Comparison of ENCODE assay signal across 8 cellular contexts in genomic region chr9:137236238-137236935, GRCh38. TPM values are rescaled to one million over a fixed set of nuclear protein-coding genes. Genes with fewer than 3 reads are reported as not detected.
A peak's percentile ranks its signal among the peaks of the same experiment; 100 is the strongest.
DNase-seq lines count a peak whose midpoint lies in the region; ATAC-seq and TF ChIP-seq lines count a peak whose summit lies in the region.

No MANE protein-coding gene starts in this region.

- DNase-seq in A172 (ENCODE audit: low spot score) (peak; percentile 76), NCI-H146 (lab: John Stamatoyannopoulos, UW) (peak; percentile 86), T-cell (peak; percentile 71 to 93 (median 87)), adrenal gland (peak; percentile 82 to 93 (median 88)), left ventricle myocardium inferior (peak; percentile 87), renal cortical epithelial cell (ENCODE audit: low read depth) (peak; percentile 40)

- 3 to 10% (median 6%) methylated on average over 4 to 31 of the region's 31 CpGs for WGBS in adrenal gland, 4 donors

- peaks cover 15 to 27% (median 19%) of the 10 kb centered on the region in 3 donors for H3K4me1 Mint-ChIP-seq in T-cell

- H3K27ac ChIP-seq in adrenal gland, result no peak overlapping the region
- H3K27ac ChIP-seq in left ventricle myocardium inferior (replicated peaks), result no peak overlapping the region

- H3K36me3 ChIP-seq in adrenal gland (replicated peaks in 1 of 2) (no peaks in the 10 kb centered on the region), left ventricle myocardium inferior (no peaks in the 10 kb centered on the region)

- H3K27me3 ChIP-seq in adrenal gland (peaks cover 22% of the 10 kb centered on the region), left ventricle myocardium inferior (ENCODE audit: low read depth) (peaks cover 44% of the 10 kb centered on the region)

- H3K36me3 Mint-ChIP-seq in T-cell, result no peaks in the 10 kb centered on the region

- peak; percentile 97 to 100 (median 98) for TF ChIP-seq CTCF in adrenal gland (IDR thresholded peaks at IDR 0.05)
- TF ChIP-seq CTCF in left ventricle myocardium inferior (IDR thresholded peaks at IDR 0.05; ENCODE audit: borderline replicate concordance), result peak; percentile 99

- intact Hi-C loops in adrenal gland (cut with DNase I), result loop anchor here in 1 of 2 donors (10.0 kb wide), 1 partner anchor 452 kb away; no protein-coding TSS in a partner anchor
- intact Hi-C loops in left ventricle myocardium inferior (cut with micrococcal nuclease), result loop anchor here (5.0 kb wide), 1 partner anchor 119 kb away; no protein-coding TSS in a partner anchor

- no peak overlapping the region for H3K27ac Mint-ChIP-seq in T-cell

- no peak for TF ChIP-seq POLR2A in adrenal gland (IDR thresholded peaks at IDR 0.05)

- no peaks in the 10 kb centered on the region for H3K9me3 Mint-ChIP-seq in T-cell

- peaks cover 0 to 8% of the 10 kb centered on the region in 2 donors for H3K27me3 Mint-ChIP-seq in T-cell

- H3K4me3 Mint-ChIP-seq in T-cell, result peak overlapping the region in 1 of 3 donors; percentile 16

- H3K4me3 ChIP-seq in adrenal gland, result no peak overlapping the region
- H3K4me3 ChIP-seq in left ventricle myocardium inferior, result peak overlapping the region; percentile 50

- POLR2A ChIA-PET in T-cell (lab: Charles Lee), result interaction anchor here (0.6 kb wide), 2 partner anchors 25 to 30 kb away, joined by 4 to 5 read pairs; no protein-coding TSS in a partner anchor

- CTCF ChIA-PET in T-cell (lab: Charles Lee), result interaction anchor here (0.5 to 1.2 kb wide), 15 partner anchors 11 to 969 kb away, joined by 3 to 9 read pairs (median 4); partner anchors contain the start of genes MAN1B1 (in 1 of the 2) and NELFB (in 1 of the 2)

- H3K9me3 ChIP-seq in adrenal gland (replicated peaks in 1 of 3) (no peaks in the 10 kb centered on the region), left ventricle myocardium inferior (replicated peaks) (no peaks in the 10 kb centered on the region)

- peak; percentile 22 for ATAC-seq in GM18868 (IDR thresholded peaks at IDR 0.05; ENCODE audit: unreplicated experiment)
- peak; percentile 20 to 37 (median 24) for ATAC-seq in T-cell (replicated peaks in 1 of 4)
- ATAC-seq in GM18517 (IDR thresholded peaks at IDR 0.05; ENCODE audit: unreplicated experiment), result no peak

- H3K4me1 ChIP-seq in adrenal gland (replicated peaks in 1 of 2), result peaks cover 7 to 23% of the 10 kb centered on the region in 2 donors
- H3K4me1 ChIP-seq in left ventricle myocardium inferior, result peaks cover 53% of the 10 kb centered on the region

RNA-seq across cellular contexts. Expression of gene TUBB4B, which starts 4.7 kb away (rescaled TPM):
- total RNA-seq in A172 (2014; rRNA removed; shearing (Covaris generic)), result 599 and 717 TPM in 2 replicates
- total RNA-seq in T-cell (100 to 1,000 TPM in 2 of 5 donors, 10 to 100 TPM in 3; 50.6 to 118 (median 95.3) TPM), adrenal gland (100 to 1,000 TPM in 6 of 8 donors, 10 to 100 TPM in 2; 69.9 to 362 (median 129) TPM), left ventricle myocardium inferior (463 TPM), renal cortical epithelial cell (153 and 288 TPM in 2 replicates)
- 100 to 1,000 TPM; 105 to 211 (median 200) TPM for polyA plus RNA-seq in adrenal gland

RNA-seq across cellular contexts. Expression of gene SLC34A3, which starts 5.7 kb away (rescaled TPM):
- total RNA-seq in A172 (2014; rRNA removed; shearing (Covaris generic)), result 1.1 and 1.6 TPM in 2 replicates
- total RNA-seq in T-cell (not detected), adrenal gland (not detected), left ventricle myocardium inferior (not detected), renal cortical epithelial cell (not detected in 2 replicates)
- polyA plus RNA-seq in adrenal gland, result not detected

RNA-seq across cellular contexts. Expression of gene RNF224, which starts 9.1 kb away (rescaled TPM):
- total RNA-seq in A172 (2014; rRNA removed; shearing (Covaris generic)), result 0.86 and 1.1 TPM in 2 replicates
- total RNA-seq in T-cell (not detected), adrenal gland (not detected), left ventricle myocardium inferior (not detected), renal cortical epithelial cell (0.15 and 0.52 TPM in 2 replicates)
- not detected for polyA plus RNA-seq in adrenal gland

RNA-seq across cellular contexts. Expression of gene CYSRT1, which starts 11.4 kb away (rescaled TPM):
- 5.1 and 5.4 TPM in 2 replicates for total RNA-seq in A172 (2014; rRNA removed; shearing (Covaris generic))
- total RNA-seq in T-cell, result under 1 TPM in 4 of 5 donors, not detected in 1; 0.32 to 0.58 (median 0.45) TPM
- 1 to 10 TPM in 5 of 8 donors, under 1 TPM in 3; 0.56 to 4.6 (median 1.5) TPM for total RNA-seq in adrenal gland
- 1 to 10 TPM in 2 of 3 donors, not detected in 1; 2.5 to 3.4 TPM for polyA plus RNA-seq in adrenal gland
- total RNA-seq in left ventricle myocardium inferior, result 0.27 TPM
- 0.20 and 0.87 TPM in 2 replicates for total RNA-seq in renal cortical epithelial cell

RNA-seq across cellular contexts. Expression of gene RNF208, which starts 14.3 kb away (rescaled TPM):
- 0.09 and 0.17 TPM in 2 replicates for total RNA-seq in A172 (2014; rRNA removed; shearing (Covaris generic))
- total RNA-seq in T-cell (1 to 10 TPM in 3 of 5 donors, under 1 TPM in 2; 0.56 to 1.6 (median 1.5) TPM), adrenal gland (10 to 100 TPM in 4 of 8 donors, 1 to 10 TPM in 4; 1.6 to 33.8 (median 12.1) TPM), left ventricle myocardium inferior (31.5 TPM), renal cortical epithelial cell (1.2 TPM in 1 of 2 replicates, not detected in the other)
- 10 to 100 TPM in 2 of 3 donors, 1 to 10 TPM in 1; 1.2 to 90.5 (median 36.5) TPM for polyA plus RNA-seq in adrenal gland
